Comparison of ENCODE assay signal across 30 cellular contexts in the genomic region with DNA sequence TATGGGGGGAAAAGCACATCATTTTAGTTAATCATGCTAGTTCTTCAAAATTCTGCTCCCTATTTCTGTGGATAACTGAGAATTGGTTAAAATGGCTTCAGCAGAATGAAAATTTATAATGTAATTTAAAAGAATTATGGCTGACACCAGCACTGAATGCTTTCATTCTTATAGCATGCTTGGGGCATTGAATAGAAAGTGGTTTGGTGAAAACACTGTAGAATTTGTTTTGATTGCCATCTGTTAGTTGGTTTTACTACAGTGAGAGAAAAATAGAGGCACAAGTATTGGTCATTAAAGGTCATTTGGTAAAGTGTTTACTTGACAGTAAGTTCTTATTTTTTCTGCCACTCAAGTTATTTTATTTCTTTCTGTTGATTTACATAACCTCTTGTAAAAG.
"Had no signal": no experiment of that assay in that cellular context is flagged by ENCODE, and none has a peak within 500 bp of the region (broad histone marks: within the 10 kb centered on the region; RNA-seq: fewer than 3 reads in every experiment).

No MANE protein-coding gene starts in this region.

- H3K27ac Mint-ChIP-seq: nephron progenitor cell; progenitor cell of endocrine pancreas; stimulated activated effector memory CD8-positive, alpha-beta T cell treated with anti-CD3 and anti-CD28 coated beads, Interleukin-12 subunit alpha, Interleukin-12 subunit beta, amount 100 ng/mL, for 72 hours; stimulated activated naive B cell treated with anti-CD40 and anti-IgM and Interleukin-4, amounts not matched to agents 10 μg/mL and 1 μg/mL and 100 μg/mL, for 72 hours; stimulated activated naive CD8-positive, alpha-beta T cell treated with anti-CD3 and anti-CD28 coated beads, Interleukin-15, Interleukin-2, amounts not matched to agents 100 ng/mL and 50 ng/mL, for 24 hours had no signal

- H3K4me3 Mint-ChIP-seq: naive thymus-derived CD8-positive, alpha-beta T cell; natural killer cell treated with Interleukin-12 subunit alpha and Interleukin-12 subunit beta and Interleukin-15 and Interleukin-18, amount 100 ng/mL, for 72 hours; nephron progenitor cell; neural crest cell; stimulated activated effector memory CD8-positive, alpha-beta T cell treated with anti-CD3 and anti-CD28 coated beads, Interleukin-12 subunit alpha, Interleukin-12 subunit beta, amount 100 ng/mL, for 72 hours; stimulated activated naive B cell treated with anti-CD40 and anti-IgM and Interleukin-4, amounts not matched to agents 10 μg/mL and 1 μg/mL and 100 μg/mL, for 72 hours; stimulated activated naive CD8-positive, alpha-beta T cell treated with anti-CD3 and anti-CD28 coated beads, Interleukin-15, Interleukin-2, amounts not matched to agents 100 ng/mL and 50 ng/mL, for 24 hours had no signal

- H3K9me3 ChIP-seq: neutrophil, pancreas, psoas muscle, right lobe of liver, sigmoid colon, stomach, suprapubic skin, thoracic aorta, thyroid gland, tibial nerve, upper lobe of left lung, vagina had no signal

- DNase-seq: naive thymus-derived CD8-positive, alpha-beta T cell; nephron progenitor cell; nucleus accumbens; pancreas; posterior cingulate gyrus; psoas muscle; right cardiac atrium; right lobe of liver; sigmoid colon; small intestine; stimulated activated CD4-positive, alpha-beta T cell treated with anti-CD3 and anti-CD28 coated beads, Interleukin-15, amount 100 ng/mL, for 24 hours; stimulated activated CD4-positive, alpha-beta T cell treated with anti-CD3 and anti-CD28 coated beads, Interleukin-2, amount 100 ng/mL, for 24 hours; stimulated activated CD4-positive, alpha-beta T cell treated with anti-CD3 and anti-CD28 coated beads, Interleukin-2, amount 100 ng/mL, for 48 hours; stimulated activated CD4-positive, alpha-beta T cell treated with anti-CD3 and anti-CD28 coated beads, Interleukin-4, amount 100 ng/mL, for 24 hours; stimulated activated naive B cell treated with anti-CD40 and anti-IgM and Interleukin-4, amounts not matched to agents 10 μg/mL and 1 μg/mL and 100 μg/mL, for 72 hours; stimulated activated naive CD4-positive, alpha-beta T cell treated with Interleukin-2 at 50 U/mL for 16 hours; stomach; thyroid gland; trophoblast cell; upper lobe of left lung had no signal

- ATAC-seq: naive thymus-derived CD8-positive, alpha-beta T cell; natural killer cell treated with Interleukin-12 subunit alpha and Interleukin-12 subunit beta and Interleukin-15 and Interleukin-18, amount 100 ng/mL, for 72 hours; pancreas; psoas muscle; right cardiac atrium; right lobe of liver; stimulated activated effector memory CD8-positive, alpha-beta T cell treated with anti-CD3 and anti-CD28 coated beads, Interleukin-12 subunit alpha, Interleukin-12 subunit beta, amount 100 ng/mL, for 72 hours; stimulated activated naive B cell treated with anti-CD40 and anti-IgM and Interleukin-4, amounts not matched to agents 10 μg/mL and 1 μg/mL and 100 μg/mL, for 72 hours had no signal

- H3K27me3 ChIP-seq: neutrophil, pancreas, right lobe of liver, sigmoid colon, stomach, suprapubic skin, thyroid gland, tibial nerve, upper lobe of left lung, vagina had no signal

- H3K9me3 Mint-ChIP-seq: natural killer cell treated with Interleukin-12 subunit alpha and Interleukin-12 subunit beta and Interleukin-15 and Interleukin-18, amount 100 ng/mL, for 72 hours; nephron progenitor cell; neural crest cell; stimulated activated effector memory CD8-positive, alpha-beta T cell treated with anti-CD3 and anti-CD28 coated beads, Interleukin-12 subunit alpha, Interleukin-12 subunit beta, amount 100 ng/mL, for 72 hours had no signal

- H3K27ac ChIP-seq: neutrophil, pancreas, psoas muscle, right lobe of liver, sigmoid colon, stomach, suprapubic skin, thoracic aorta, thyroid gland, tibial nerve, upper lobe of left lung, vagina had no signal

- H3K4me1 Mint-ChIP-seq: nephron progenitor cell had no signal

- H3K27me3 Mint-ChIP-seq: naive thymus-derived CD8-positive, alpha-beta T cell; natural killer cell treated with Interleukin-12 subunit alpha and Interleukin-12 subunit beta and Interleukin-15 and Interleukin-18, amount 100 ng/mL, for 72 hours; progenitor cell of endocrine pancreas; stimulated activated naive B cell treated with anti-CD40 and anti-IgM and Interleukin-4, amounts not matched to agents 10 μg/mL and 1 μg/mL and 100 μg/mL, for 72 hours; stimulated activated naive CD8-positive, alpha-beta T cell treated with anti-CD3 and anti-CD28 coated beads, Interleukin-15, Interleukin-2, amounts not matched to agents 100 ng/mL and 50 ng/mL, for 24 hours had no signal
